Comparison of ENCODE assay signal across 12 cellular contexts in genomic region chr7:155804431-155804831, GRCh38. TPM values are rescaled to one million over a fixed set of nuclear protein-coding genes. Genes with fewer than 3 reads are reported as not detected.
DNase-seq lines count a peak whose midpoint lies in the region; ATAC-seq and TF ChIP-seq lines count a peak whose summit lies in the region.
"Had no signal": no experiment of that assay in that cellular context is flagged by ENCODE, and none has a peak within 500 bp of the region (broad histone marks: within the 10 kb centered on the region; RNA-seq: fewer than 3 reads in every experiment).

No MANE protein-coding gene starts in this region.

- H3K9me2 ChIP-seq in hepatocyte (replicated peaks; ENCODE audit: insufficient read depth), result no peaks in the 10 kb centered on the region

- 7% methylated on average over 17 of the region's 17 CpGs for WGBS in hepatocyte (ENCODE audit: low lambda C conversion rate, missing lambda C conversion rate)

- no peak overlapping the region for H3K4me3 ChIP-seq in hepatocyte
- H3K4me3 ChIP-seq in skeletal muscle cell (ENCODE audit: low read depth, low read length), result peak overlapping the region; percentile 37
- H3K4me3 ChIP-seq: SJCRH30 had no signal

- peak overlapping the region; percentile 48 for H3K27ac ChIP-seq in hepatocyte
- H3K27ac ChIP-seq: SJCRH30 had no signal

- H3K4me1 ChIP-seq in hepatocyte (ENCODE audit: insufficient read depth), result peaks cover 36% of the 10 kb centered on the region
- H3K4me1 ChIP-seq: BE2C, SJCRH30 had no signal

- DNase-seq in SHP77 (lab: John Stamatoyannopoulos, UW), result peak; percentile 11 to 15
- DNase-seq in SHP77 treated with DMSO at 0.1 percent for 48 hours (lab: John Stamatoyannopoulos, UW), result no peak
- DNase-seq in NCI-H69 (lab: John Stamatoyannopoulos, UW), result peak; percentile 45
- DNase-seq in hepatocyte (ENCODE audit: low spot score), result no peak
- DNase-seq in skeletal muscle cell (ENCODE audit: low read depth), result no peak
- no peak for DNase-seq in COR-L47 (lab: John Stamatoyannopoulos, UW)
- no peak for DNase-seq in T-helper 1 cell
- DNase-seq: SJCRH30, small intestine had no signal

- no peak for ATAC-seq in GM19035 (IDR thresholded peaks at IDR 0.05; ENCODE audit: unreplicated experiment)

- H3K9me3 ChIP-seq in hepatocyte (ENCODE audit: low read depth), result no peaks in the 10 kb centered on the region
- H3K9me3 ChIP-seq: BE2C, SJCRH30 had no signal

- no peaks in the 10 kb centered on the region for H3K36me3 ChIP-seq in hepatocyte (replicated peaks; ENCODE audit: insufficient read depth, low read depth)
- H3K36me3 ChIP-seq: BE2C, SJCRH30 had no signal

- H3K79me2 ChIP-seq in hepatocyte, result no peaks in the 10 kb centered on the region

- H3K4me2 ChIP-seq in hepatocyte, result peak overlapping the region; percentile 95

- H3K27me3 ChIP-seq in hepatocyte, result peaks cover 55% of the 10 kb centered on the region

- H4K20me1 ChIP-seq in hepatocyte (ENCODE audit: insufficient read depth, poor library complexity, severe bottlenecking), result no peaks in the 10 kb centered on the region

- TF ChIP-seq CTCF in hepatocyte (IDR thresholded peaks at IDR 0.05; ENCODE audit: poor library complexity), result no peak

- peak overlapping the region; percentile 55 for H2AFZ ChIP-seq in hepatocyte

RNA-seq across cellular contexts. Expression of gene SHH, which starts 7.8 kb away (rescaled TPM):
- total RNA-seq in hepatocyte, result 20.4 and 21.2 TPM in 2 replicates
- polyA plus RNA-seq in hepatocyte, result 8.0 and 12.1 TPM in 2 replicates
- total RNA-seq: SJCRH30 had no signal
- polyA plus RNA-seq: immature natural killer cell had no signal

Comparison
In these comparisons a context has a peak if more than half of its experiments do, and no peak if none do; other contexts are left out.
1. DNase-seq: peak in SHP77 (2 of 2) and NCI-H69 (single experiment); none in SHP77 treated with DMSO at 0.1 percent for 48 hours (single experiment), hepatocyte (single experiment), skeletal muscle cell (single experiment), COR-L47 (single experiment) and T-helper 1 cell (0 of 5).